Comparison of ENCODE assay signal across 3 cellular contexts in the genomic region with DNA sequence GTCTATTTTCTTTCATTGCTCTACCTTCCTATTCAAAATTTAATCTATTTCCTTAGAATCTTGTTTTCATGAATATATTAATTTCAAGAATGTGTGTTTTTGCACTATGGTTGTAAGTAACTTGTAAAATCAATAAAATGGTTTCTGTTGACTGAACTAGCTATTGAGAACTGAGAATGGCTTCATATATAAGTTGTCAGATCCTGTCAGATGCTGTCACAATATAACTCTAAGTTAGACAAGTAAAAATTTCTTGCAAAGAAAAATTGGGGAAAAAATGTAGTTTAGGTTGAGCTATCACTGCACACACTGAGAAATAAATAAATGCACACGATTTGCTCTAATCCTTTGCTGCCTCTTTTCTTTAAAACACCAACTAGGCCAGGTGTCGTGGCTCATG.
"Had no signal": no experiment of that assay in that cellular context is flagged by ENCODE, and none has a peak within 500 bp of the region (broad histone marks: within the 10 kb centered on the region; RNA-seq: fewer than 3 reads in every experiment).

No MANE protein-coding gene starts in this region.

- H3K4me3 ChIP-seq: GM12878 had no signal

- DNase-seq: GDM1, GF-D8 had no signal
